Comparison of ENCODE assay signal across 19 cellular contexts in genomic region chr11:28702450-28702790, GRCh38.
"Had no signal": no experiment of that assay in that cellular context is flagged by ENCODE, and none has a peak within 500 bp of the region (broad histone marks: within the 10 kb centered on the region; RNA-seq: fewer than 3 reads in every experiment).

No MANE protein-coding gene starts in this region.

- H3K27me3 ChIP-seq: esophagus muscularis mucosa, tibial artery had no signal

- H3K27ac ChIP-seq: dorsolateral prefrontal cortex, esophagus muscularis mucosa, left ventricle myocardium inferior, parathyroid adenoma, tibial artery had no signal

- H2AFZ ChIP-seq: parathyroid adenoma had no signal

- H3K27ac Mint-ChIP-seq: activated naive CD4-positive, alpha-beta T cell treated with anti-CD3 and anti-CD28 coated beads for 36 hours; activated naive CD8-positive, alpha-beta T cell treated with anti-CD3 and anti-CD28 coated beads, Interleukin-2, amount 50 U/mL, for 24 hours; memory B cell; naive thymus-derived CD4-positive, alpha-beta T cell had no signal

- H3K4me1 Mint-ChIP-seq: activated naive CD8-positive, alpha-beta T cell treated with anti-CD3 and anti-CD28 coated beads, Interleukin-2, amount 50 U/mL, for 24 hours; memory B cell; naive thymus-derived CD4-positive, alpha-beta T cell had no signal

- DNase-seq: activated CD4-positive, alpha-beta T cell treated with anti-CD3 and anti-CD28 coated beads, Interleukin-2, amount 50 U/mL, for 4 hours; activated CD4-positive, CD25-positive, alpha-beta regulatory T cell treated with anti-CD3 and anti-CD28 coated beads, Interleukin-2, amount 50 U/mL, for 72 hours; activated naive CD4-positive, alpha-beta T cell treated with anti-CD3 and anti-CD28 coated beads for 36 hours; activated naive CD8-positive, alpha-beta T cell treated with anti-CD3 and anti-CD28 coated beads, Interleukin-2, amount 50 U/mL, for 24 hours; activated T-cell treated with anti-CD3 and anti-CD28 coated beads for 4 hours; aorta; dorsolateral prefrontal cortex; glutamatergic neuron; hypothalamus; left ventricle myocardium inferior; mucosa of descending colon; naive thymus-derived CD4-positive, alpha-beta T cell; stimulated activated CD4-positive, alpha-beta T cell treated with anti-CD3 and anti-CD28 coated beads, Interleukin-4, amount 100 ng/mL, for 24 hours; stimulated activated naive CD4-positive, alpha-beta T cell; tibial artery had no signal

- H3K4me3 ChIP-seq: dorsolateral prefrontal cortex, esophagus muscularis mucosa, left ventricle myocardium inferior, mucosa of descending colon, tibial artery had no signal

- H3K4me1 ChIP-seq: esophagus muscularis mucosa, left ventricle myocardium inferior, parathyroid adenoma had no signal

- H3K9ac ChIP-seq: parathyroid adenoma had no signal

- H3K4me3 Mint-ChIP-seq: activated naive CD4-positive, alpha-beta T cell treated with anti-CD3 and anti-CD28 coated beads for 36 hours; activated naive CD8-positive, alpha-beta T cell treated with anti-CD3 and anti-CD28 coated beads, Interleukin-2, amount 50 U/mL, for 24 hours; memory B cell; naive thymus-derived CD4-positive, alpha-beta T cell had no signal

- H3K36me3 ChIP-seq: esophagus muscularis mucosa, left ventricle myocardium inferior, tibial artery had no signal

- H3K27me3 Mint-ChIP-seq: activated naive CD8-positive, alpha-beta T cell treated with anti-CD3 and anti-CD28 coated beads, Interleukin-2, amount 50 U/mL, for 24 hours; memory B cell; naive thymus-derived CD4-positive, alpha-beta T cell had no signal

- H3K36me3 Mint-ChIP-seq: memory B cell had no signal

- FAIRE-seq: small intestine had no signal

- ATAC-seq: activated naive CD8-positive, alpha-beta T cell treated with anti-CD3 and anti-CD28 coated beads, Interleukin-2, amount 50 U/mL, for 24 hours; naive thymus-derived CD4-positive, alpha-beta T cell had no signal

- H3K9me3 ChIP-seq: esophagus muscularis mucosa, left ventricle myocardium inferior, mucosa of descending colon, tibial artery had no signal

- H3K79me2 ChIP-seq: parathyroid adenoma had no signal
